ENCODE assay signal across 9 cellular contexts in the genomic region with DNA sequence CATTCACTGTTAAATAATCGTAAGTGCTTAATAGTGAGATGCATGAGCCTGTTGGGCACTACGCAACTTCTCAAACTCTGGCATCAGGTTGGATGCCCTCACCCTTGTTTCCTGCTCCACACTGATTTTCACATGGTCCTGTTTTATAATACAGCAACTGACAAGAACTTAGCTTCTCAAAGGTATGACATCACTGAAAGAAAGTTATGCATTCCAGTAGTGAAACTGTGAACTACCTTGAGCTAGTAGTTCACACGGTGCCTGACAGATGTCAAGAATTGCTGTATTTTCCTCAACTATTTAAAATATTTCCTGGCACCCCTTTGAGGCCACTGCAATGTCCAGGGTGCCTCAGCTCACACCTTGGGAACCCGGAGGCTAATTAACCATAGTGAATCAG.
DNase-seq lines count a peak whose midpoint lies in the region; ATAC-seq and TF ChIP-seq lines count a peak whose summit lies in the region.
"Had no signal": no experiment of that assay in that cellular context is flagged by ENCODE, and none has a peak within 500 bp of the region (broad histone marks: within the 10 kb centered on the region; RNA-seq: fewer than 3 reads in every experiment).

No MANE protein-coding gene starts in this region.

- H2AK5ac ChIP-seq in mesenchymal stem cell (ENCODE audit: low read length, severe bottlenecking), result no peak overlapping the region

- H3K4ac ChIP-seq in mesenchymal stem cell (ENCODE audit: low read depth in 1 of 2, low read length in 2 of 2), result no peak overlapping the region

- H3K36me3 ChIP-seq in OCI-LY3 (replicated peaks; ENCODE audit: low read depth, low read length) (no peaks in the 10 kb centered on the region), mesenchymal stem cell (ENCODE audit: control insufficient read depth in 1 of 2, insufficient read depth in 2 of 2, low read depth in 1 of 2, low read length in 2 of 2) (no peaks in the 10 kb centered on the region)

- H3K27me3 ChIP-seq in OCI-LY3 (ENCODE audit: low read depth, low read length) (peaks cover 36% of the 10 kb centered on the region), mesenchymal stem cell (ENCODE audit: control insufficient read depth in 1 of 2, insufficient read depth in 1 of 2, low read length in 2 of 2) (peaks cover 0 to 15% of the 10 kb centered on the region in 2 experiments)

- H3K4me2 ChIP-seq in OCI-LY3 (ENCODE audit: low read length), result peak overlapping the region; percentile 52
- H3K4me2 ChIP-seq in mesenchymal stem cell (ENCODE audit: low read length, poor library complexity, severe bottlenecking), result no peak overlapping the region

- no peak overlapping the region for H2AFZ ChIP-seq in OCI-LY3 (ENCODE audit: low read depth, low read length)
- no peak overlapping the region for H2AFZ ChIP-seq in mesenchymal stem cell (ENCODE audit: low read depth, low read length)
- H2AFZ ChIP-seq: parathyroid adenoma had no signal

- intact Hi-C loops in sciatic nerve (cut with DNase I), result no loop called here

- no peak overlapping the region for H4K91ac ChIP-seq in mesenchymal stem cell (ENCODE audit: low read length)

- no peaks in the 10 kb centered on the region for H3K9me3 ChIP-seq in OCI-LY3 (ENCODE audit: insufficient read depth, low read length)
- no peaks in the 10 kb centered on the region for H3K9me3 ChIP-seq in mesenchymal stem cell (ENCODE audit: control insufficient read depth, low read length)

- no peaks in the 10 kb centered on the region for H4K20me1 ChIP-seq in OCI-LY3 (ENCODE audit: insufficient read depth, low read length)

- no peaks in the 10 kb centered on the region for H3K79me1 ChIP-seq in mesenchymal stem cell (replicated peaks; ENCODE audit: low read length, poor library complexity, severe bottlenecking)

- no peak overlapping the region for H3K23ac ChIP-seq in mesenchymal stem cell (ENCODE audit: low read length in 2 of 2)

- DNase-seq in hippocampal formation (lab: John Stamatoyannopoulos, UW) (no peak), mesenchymal stem cell (no peak), sciatic nerve (ENCODE audit: low spot score) (no peak)
- DNase-seq: NCI-H1105 had no signal

- H4K8ac ChIP-seq in mesenchymal stem cell (ENCODE audit: low read length), result no peak overlapping the region

- H3K4me3 ChIP-seq in OCI-LY3 (ENCODE audit: low read length) (0 out of 2 replicates have a peak overlapping the region, but pooled peaks have one; percentile 9), mesenchymal stem cell (ENCODE audit: insufficient read depth in 1 of 2, low read depth in 1 of 2, low read length in 2 of 2) (no peak overlapping the region)

- no peak for TF ChIP-seq CTCF in OCI-LY3 (IDR thresholded peaks at IDR 0.05; ENCODE audit: low read depth, low read length)

- H3K4me1 ChIP-seq in OCI-LY3 (ENCODE audit: low read length), result peaks cover 60% of the 10 kb centered on the region
- peaks cover 3% of the 10 kb centered on the region for H3K4me1 ChIP-seq in mesenchymal stem cell (ENCODE audit: control insufficient read depth, insufficient read depth, low read depth, low read length)
- H3K4me1 ChIP-seq: parathyroid adenoma had no signal

- no peak overlapping the region for H2BK120ac ChIP-seq in mesenchymal stem cell (ENCODE audit: low read depth, low read length)

- ATAC-seq in GM18519 (IDR thresholded peaks at IDR 0.05; ENCODE audit: low FRiP score, unreplicated experiment), result peak; percentile 79
- peak; percentile 63 for ATAC-seq in GM19397 (IDR thresholded peaks at IDR 0.05; ENCODE audit: unreplicated experiment)
- ATAC-seq in HG02885 (IDR thresholded peaks at IDR 0.05; ENCODE audit: poor library complexity, unreplicated experiment), result peak; percentile 88
- no peak for ATAC-seq in sciatic nerve

- peak overlapping the region; percentile 30 for H3K27ac ChIP-seq in OCI-LY3 (ENCODE audit: low read length)
- no peak overlapping the region for H3K27ac ChIP-seq in mesenchymal stem cell (ENCODE audit: low read length, poor library complexity, severe bottlenecking)
- H3K27ac ChIP-seq: parathyroid adenoma had no signal

- no peak overlapping the region for H2BK12ac ChIP-seq in mesenchymal stem cell (ENCODE audit: low read length in 2 of 2)

- H3K14ac ChIP-seq in mesenchymal stem cell (ENCODE audit: low read length in 2 of 2), result no peak overlapping the region

- H3K79me2 ChIP-seq in OCI-LY3 (ENCODE audit: low read length), result no peaks in the 10 kb centered on the region
- H3K79me2 ChIP-seq: parathyroid adenoma had no signal

- no peak overlapping the region for H3K9ac ChIP-seq in OCI-LY3 (ENCODE audit: low read length)
- no peak overlapping the region for H3K9ac ChIP-seq in mesenchymal stem cell (ENCODE audit: low read length)
- H3K9ac ChIP-seq: parathyroid adenoma had no signal

- no peak overlapping the region for H2BK5ac ChIP-seq in mesenchymal stem cell (ENCODE audit: low read depth, low read length, poor library complexity, severe bottlenecking)

- H2BK15ac ChIP-seq in mesenchymal stem cell (ENCODE audit: low read depth, poor library complexity, severe bottlenecking), result no peak overlapping the region

- WGBS in mesenchymal stem cell, result 85% methylated on average over 3 of the region's 4 CpGs

- H3K18ac ChIP-seq in mesenchymal stem cell (ENCODE audit: low read depth in 1 of 2, low read length in 2 of 2), result no peak overlapping the region
